10 cellular contexts compared by ENCODE assay signal in the genomic region with DNA sequence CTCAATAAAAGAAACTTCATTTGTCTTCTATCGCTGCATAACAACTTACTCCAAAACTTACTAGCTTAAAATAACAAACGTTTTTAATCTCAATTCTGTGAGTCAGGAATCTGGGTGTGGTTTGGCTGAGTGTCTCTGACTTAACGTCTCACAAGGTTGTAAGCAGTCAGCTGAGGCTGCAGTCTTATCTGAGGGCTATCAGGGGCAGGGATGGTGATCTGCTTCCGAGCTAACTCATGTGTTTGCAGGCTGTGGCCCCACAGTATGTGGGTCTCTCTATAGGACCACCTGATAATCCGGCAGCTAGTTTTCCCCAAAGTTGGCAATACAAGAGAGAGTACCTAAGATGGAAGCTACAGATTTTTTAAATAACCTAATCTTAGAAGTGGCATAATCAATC.
DNase-seq lines count a peak whose midpoint lies in the region; ATAC-seq and TF ChIP-seq lines count a peak whose summit lies in the region.
"Had no signal": no experiment of that assay in that cellular context is flagged by ENCODE, and none has a peak within 500 bp of the region (broad histone marks: within the 10 kb centered on the region; RNA-seq: fewer than 3 reads in every experiment).

No MANE protein-coding gene starts in this region.

- peak overlapping the region; percentile 94 for H3K27ac Mint-ChIP-seq in endothelial cell (ENCODE audit: unreplicated experiment)

- no peak for TF ChIP-seq CTCF in AG04450 (IDR thresholded peaks at IDR 0.05; ENCODE audit: low read depth, low read length)
- no peak for TF ChIP-seq CTCF in endothelial cell (IDR thresholded peaks at IDR 0.05; ENCODE audit: unreplicated experiment)

- no peaks in the 10 kb centered on the region for H3K9me3 Mint-ChIP-seq in endothelial cell (ENCODE audit: unreplicated experiment)

- POLR2A ChIA-PET in AG04450 (lab: Yijun Ruan, JAX): interaction anchor here (0.9 kb wide), 1 partner anchor 279 kb away, joined by 3 read pairs; the partner anchor contains the start of gene JUN

- CTCF ChIA-PET in AG04450 (lab: Charles Lee): interaction anchor here (1.6 kb wide), 1 partner anchor 637 kb away, joined by 8 read pairs; no protein-coding TSS in a partner anchor

- H3K27ac ChIP-seq in AG04450 (ENCODE audit: low read depth, low read length): no peak overlapping the region

- no peak overlapping the region for H3K4me3 ChIP-seq in AG04450 (ENCODE audit: low read depth, low read length)

- peak; percentile 34 for DNase-seq in AG04450 (ENCODE audit: low read depth, low spot score)
- peak; percentile 67 for DNase-seq in M059J (ENCODE audit: low read depth)
- DNase-seq in endothelial cell (ENCODE audit: low spot score): no peak
- DNase-seq in mucosa of gallbladder (ENCODE audit: low spot score): peak; percentile 38
- DNase-seq in NCI-H82 (lab: John Stamatoyannopoulos, UW): no peak
- DNase-seq in RKO (ENCODE audit: low spot score): no peak
- no peak for DNase-seq in NCI-H2196 treated with DMSO at 0.1 percent for 48 hours (lab: John Stamatoyannopoulos, UW; ENCODE audit: unreplicated experiment)
- DNase-seq: Caco-2, NCI-H1105 had no signal

- H3K4me1 Mint-ChIP-seq in endothelial cell (ENCODE audit: unreplicated experiment): peaks cover 47% of the 10 kb centered on the region

- ATAC-seq in HG03565 (IDR thresholded peaks at IDR 0.05; ENCODE audit: unreplicated experiment): no peak

- no peaks in the 10 kb centered on the region for H3K27me3 ChIP-seq in AG04450 (ENCODE audit: control insufficient read depth, insufficient read depth, low read length)

- peaks cover 3% of the 10 kb centered on the region for H3K36me3 Mint-ChIP-seq in endothelial cell (ENCODE audit: low read depth, unreplicated experiment)

- no peaks in the 10 kb centered on the region for H3K9me3 ChIP-seq in AG04450 (ENCODE audit: control insufficient read depth, insufficient read depth, low read length)
- H3K9me3 ChIP-seq: Caco-2 had no signal

- H3K4me3 Mint-ChIP-seq in endothelial cell (ENCODE audit: unreplicated experiment): no peak overlapping the region

- H3K27me3 Mint-ChIP-seq in endothelial cell (ENCODE audit: unreplicated experiment): peaks cover 7% of the 10 kb centered on the region

Comparison
In these comparisons a context has a peak if more than half of its experiments do, and no peak if none do; other contexts are left out.
1. DNase-seq: peak in AG04450 (single experiment), M059J (single experiment) and mucosa of gallbladder (single experiment); none in endothelial cell (single experiment), NCI-H82 (single experiment), RKO (single experiment) and NCI-H2196 treated with DMSO at 0.1 percent for 48 hours (single experiment).